ENCODE assay signal across 26 cellular contexts in genomic region chrX:30666094-30666493, GRCh38.
"Had no signal": no experiment of that assay in that cellular context is flagged by ENCODE, and none has a peak within 500 bp of the region (broad histone marks: within the 10 kb centered on the region; RNA-seq: fewer than 3 reads in every experiment).

No MANE protein-coding gene starts in this region.

- H3K79me2 ChIP-seq: hepatocyte had no signal

- H3K4me3 ChIP-seq: coronary artery, dorsolateral prefrontal cortex, esophagus muscularis mucosa, esophagus squamous epithelium, gastrocnemius medialis, gastroesophageal sphincter, heart left ventricle, heart right ventricle, hepatocyte had no signal

- H3K4me1 ChIP-seq: esophagus muscularis mucosa, esophagus squamous epithelium, foreskin keratinocyte, gastrocnemius medialis, gastroesophageal sphincter, heart left ventricle, heart right ventricle had no signal

- H3K4me3 Mint-ChIP-seq: dendritic cell treated with granulocyte-macrophage colony-stimulating factor and Interleukin-4, amounts not matched to agents 40 ng/mL and 50 ng/mL, for 4 days; effector memory CD8-positive, alpha-beta T cell; endodermal cell had no signal

- H3K27me3 ChIP-seq: esophagus muscularis mucosa, esophagus squamous epithelium, foreskin keratinocyte, gastrocnemius medialis, gastroesophageal sphincter, hepatocyte had no signal

- H3K9me3 Mint-ChIP-seq: dendritic cell treated with granulocyte-macrophage colony-stimulating factor and Interleukin-4, amounts not matched to agents 40 ng/mL and 50 ng/mL, for 4 days; effector memory CD8-positive, alpha-beta T cell; endodermal cell had no signal

- H3K27ac Mint-ChIP-seq: dendritic cell treated with granulocyte-macrophage colony-stimulating factor and Interleukin-4, amounts not matched to agents 40 ng/mL and 50 ng/mL, for 4 days; effector memory CD8-positive, alpha-beta T cell; endodermal cell had no signal

- H2AFZ ChIP-seq: hepatocyte had no signal

- H3K27me3 Mint-ChIP-seq: dendritic cell treated with granulocyte-macrophage colony-stimulating factor and Interleukin-4, amounts not matched to agents 40 ng/mL and 50 ng/mL, for 4 days; effector memory CD8-positive, alpha-beta T cell had no signal

- ATAC-seq: effector memory CD8-positive, alpha-beta T cell; esophagus mucosa; foreskin keratinocyte; gastrocnemius medialis; gastroesophageal sphincter; heart left ventricle; heart right ventricle had no signal

- H3K9me3 ChIP-seq: esophagus muscularis mucosa, esophagus squamous epithelium, gastrocnemius medialis, gastroesophageal sphincter, heart left ventricle, heart right ventricle had no signal

- H3K4me2 ChIP-seq: hepatocyte had no signal

- H3K27ac ChIP-seq: coronary artery, dorsolateral prefrontal cortex, epithelial cell of prostate, esophagus muscularis mucosa, esophagus squamous epithelium, foreskin keratinocyte, gastrocnemius medialis, gastroesophageal sphincter, heart left ventricle, heart right ventricle, hepatocyte had no signal

- H3K4me1 Mint-ChIP-seq: endodermal cell had no signal

- H3K36me3 ChIP-seq: esophagus squamous epithelium, gastrocnemius medialis, gastroesophageal sphincter had no signal

- DNase-seq: cortex of kidney; dermis blood vessel endothelial cell; dorsolateral prefrontal cortex; effector CD4-positive, alpha-beta T cell; effector CD8-positive, alpha-beta T cell; effector memory CD4-positive, alpha-beta T cell; effector memory CD8-positive, alpha-beta T cell; endodermal cell; erythroblast; esophagus squamous epithelium; foreskin fibroblast; foreskin keratinocyte; foreskin melanocyte; gastrocnemius medialis; glutamatergic neuron; head of caudate nucleus; heart left ventricle; heart right ventricle; hippocampal formation had no signal
